Comparison of ENCODE assay signal across 1 cellular context in the genomic region with DNA sequence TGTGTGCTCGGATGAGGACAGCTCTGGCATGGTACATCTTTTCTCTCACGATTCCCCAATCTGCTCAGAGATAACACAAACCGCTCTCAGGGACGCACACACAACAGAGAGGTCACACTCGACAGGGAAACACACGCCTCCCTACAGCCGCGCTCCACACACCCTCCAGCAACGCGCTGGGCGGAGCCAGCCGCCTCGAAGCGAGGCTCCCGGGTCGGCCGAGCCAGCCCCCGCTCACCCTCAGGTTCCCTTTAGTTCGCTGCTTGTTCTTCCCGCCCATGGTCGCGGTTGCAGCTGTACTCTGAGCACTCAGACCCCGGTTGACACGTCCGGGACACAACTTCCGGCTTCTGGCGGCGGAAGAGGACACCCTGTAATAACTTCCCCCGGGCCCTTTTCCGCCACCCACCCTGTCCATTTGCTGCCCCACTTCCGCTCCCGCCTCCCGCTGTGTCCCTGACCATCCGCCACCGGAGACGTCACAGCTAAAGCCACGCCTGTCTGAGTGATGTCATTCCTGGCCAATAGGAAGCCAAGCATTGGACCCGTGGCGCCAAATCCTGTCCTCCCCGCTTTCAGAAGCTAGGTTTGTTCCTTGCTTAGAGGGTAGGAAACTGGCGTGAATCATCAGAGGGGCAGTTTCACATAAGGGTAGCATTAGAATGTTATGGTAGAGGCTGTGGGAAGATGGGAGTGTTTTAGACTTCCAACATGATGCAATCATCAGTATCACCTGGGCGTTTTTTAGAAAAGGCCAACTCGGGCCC.
A peak's percentile ranks its signal among the peaks of the same experiment; 100 is the strongest.
TF ChIP-seq lines count a peak whose summit lies in the region.

A gene with protein sequence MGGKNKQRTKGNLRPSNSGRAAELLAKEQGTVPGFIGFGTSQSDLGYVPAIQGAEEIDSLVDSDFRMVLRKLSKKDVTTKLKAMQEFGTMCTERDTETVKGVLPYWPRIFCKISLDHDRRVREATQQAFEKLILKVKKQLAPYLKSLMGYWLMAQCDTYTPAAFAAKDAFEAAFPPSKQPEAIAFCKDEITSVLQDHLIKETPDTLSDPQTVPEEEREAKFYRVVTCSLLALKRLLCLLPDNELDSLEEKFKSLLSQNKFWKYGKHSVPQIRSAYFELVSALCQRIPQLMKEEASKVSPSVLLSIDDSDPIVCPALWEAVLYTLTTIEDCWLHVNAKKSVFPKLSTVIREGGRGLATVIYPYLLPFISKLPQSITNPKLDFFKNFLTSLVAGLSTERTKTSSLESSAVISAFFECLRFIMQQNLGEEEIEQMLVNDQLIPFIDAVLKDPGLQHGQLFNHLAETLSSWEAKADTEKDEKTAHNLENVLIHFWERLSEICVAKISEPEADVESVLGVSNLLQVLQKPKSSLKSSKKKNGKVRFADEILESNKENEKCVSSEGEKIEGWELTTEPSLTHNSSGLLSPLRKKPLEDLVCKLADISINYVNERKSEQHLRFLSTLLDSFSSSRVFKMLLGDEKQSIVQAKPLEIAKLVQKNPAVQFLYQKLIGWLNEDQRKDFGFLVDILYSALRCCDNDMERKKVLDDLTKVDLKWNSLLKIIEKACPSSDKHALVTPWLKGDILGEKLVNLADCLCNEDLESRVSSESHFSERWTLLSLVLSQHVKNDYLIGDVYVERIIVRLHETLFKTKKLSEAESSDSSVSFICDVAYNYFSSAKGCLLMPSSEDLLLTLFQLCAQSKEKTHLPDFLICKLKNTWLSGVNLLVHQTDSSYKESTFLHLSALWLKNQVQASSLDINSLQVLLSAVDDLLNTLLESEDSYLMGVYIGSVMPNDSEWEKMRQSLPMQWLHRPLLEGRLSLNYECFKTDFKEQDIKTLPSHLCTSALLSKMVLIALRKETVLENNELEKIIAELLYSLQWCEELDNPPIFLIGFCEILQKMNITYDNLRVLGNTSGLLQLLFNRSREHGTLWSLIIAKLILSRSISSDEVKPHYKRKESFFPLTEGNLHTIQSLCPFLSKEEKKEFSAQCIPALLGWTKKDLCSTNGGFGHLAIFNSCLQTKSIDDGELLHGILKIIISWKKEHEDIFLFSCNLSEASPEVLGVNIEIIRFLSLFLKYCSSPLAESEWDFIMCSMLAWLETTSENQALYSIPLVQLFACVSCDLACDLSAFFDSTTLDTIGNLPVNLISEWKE (N-terminal part only) (minus strand): TSS at position 352 of the 767 bp plus-strand sequence. CDS start 72 bp downstream, at position 280.

TF ChIP-seq in HepG2, 621 proteins besides CTCF, POLR2A, EP300 and RAD21 (continued from another document and continues in another):
- TF ChIP-seq, protein P1, sequence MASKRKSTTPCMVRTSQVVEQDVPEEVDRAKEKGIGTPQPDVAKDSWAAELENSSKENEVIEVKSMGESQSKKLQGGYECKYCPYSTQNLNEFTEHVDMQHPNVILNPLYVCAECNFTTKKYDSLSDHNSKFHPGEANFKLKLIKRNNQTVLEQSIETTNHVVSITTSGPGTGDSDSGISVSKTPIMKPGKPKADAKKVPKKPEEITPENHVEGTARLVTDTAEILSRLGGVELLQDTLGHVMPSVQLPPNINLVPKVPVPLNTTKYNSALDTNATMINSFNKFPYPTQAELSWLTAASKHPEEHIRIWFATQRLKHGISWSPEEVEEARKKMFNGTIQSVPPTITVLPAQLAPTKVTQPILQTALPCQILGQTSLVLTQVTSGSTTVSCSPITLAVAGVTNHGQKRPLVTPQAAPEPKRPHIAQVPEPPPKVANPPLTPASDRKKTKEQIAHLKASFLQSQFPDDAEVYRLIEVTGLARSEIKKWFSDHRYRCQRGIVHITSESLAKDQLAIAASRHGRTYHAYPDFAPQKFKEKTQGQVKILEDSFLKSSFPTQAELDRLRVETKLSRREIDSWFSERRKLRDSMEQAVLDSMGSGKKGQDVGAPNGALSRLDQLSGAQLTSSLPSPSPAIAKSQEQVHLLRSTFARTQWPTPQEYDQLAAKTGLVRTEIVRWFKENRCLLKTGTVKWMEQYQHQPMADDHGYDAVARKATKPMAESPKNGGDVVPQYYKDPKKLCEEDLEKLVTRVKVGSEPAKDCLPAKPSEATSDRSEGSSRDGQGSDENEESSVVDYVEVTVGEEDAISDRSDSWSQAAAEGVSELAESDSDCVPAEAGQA (IDR thresholded peaks at IDR 0.05; ENCODE audit: low read depth), result peak; percentile 75
- TF ChIP-seq, protein P1 (CRISPR knock-in tag; IDR thresholded peaks at IDR 0.05; ENCODE audit: borderline replicate concordance), result no peak
- TF ChIP-seq ZNF253 (CRISPR knock-in tag; IDR thresholded peaks at IDR 0.05; ENCODE audit: borderline replicate concordance), result no peak
- no peak for TF ChIP-seq NONO (IDR thresholded peaks at IDR 0.05)
- peak; percentile 80; the same call in 1 of the 2 replicates for TF ChIP-seq NONO (CRISPR knock-in tag; conservative IDR thresholded peaks at IDR 0.05)
- TF ChIP-seq ZNF510 (CRISPR knock-in tag; IDR thresholded peaks at IDR 0.05; ENCODE audit: low read depth), result no peak
- TF ChIP-seq GPN1 (CRISPR knock-in tag; IDR thresholded peaks at IDR 0.05; ENCODE audit: borderline replicate concordance), result no peak
- TF ChIP-seq RNF2 (conservative IDR thresholded peaks at IDR 0.05; ENCODE audit: low read depth), result 0 out of 2 replicates have a peak, but pooled peaks have one; percentile 16
- TF ChIP-seq ZNF629 (CRISPR knock-in tag; conservative IDR thresholded peaks at IDR 0.05), result no peak
- peak; percentile 42; the same call in 1 of the 2 replicates for TF ChIP-seq ZIK1 (CRISPR knock-in tag; IDR thresholded peaks at IDR 0.05; ENCODE audit: borderline replicate concordance, low read depth)
- TF ChIP-seq KDM5A (IDR thresholded peaks at IDR 0.05; ENCODE audit: borderline replicate concordance, low read length), result peak; percentile 95
- no peak for TF ChIP-seq PCBP2 (optimal IDR thresholded peaks at IDR 0.05; ENCODE audit: low read depth, low read length, poor library complexity, severe bottlenecking)
- no peak for TF ChIP-seq PPARG (CRISPR knock-in tag; conservative IDR thresholded peaks at IDR 0.05)
- no peak for TF ChIP-seq SRSF9 (IDR thresholded peaks at IDR 0.05; ENCODE audit: borderline replicate concordance, insufficient read depth, low read depth, low read length, poor library complexity, severe bottlenecking)
- no peak for TF ChIP-seq U2AF1 (optimal IDR thresholded peaks at IDR 0.05; ENCODE audit: low read depth, low read length)
- no peak for TF ChIP-seq SAFB2 (CRISPR knock-in tag; IDR thresholded peaks at IDR 0.05; ENCODE audit: borderline replicate concordance, low read depth)
- TF ChIP-seq, protein P2, sequence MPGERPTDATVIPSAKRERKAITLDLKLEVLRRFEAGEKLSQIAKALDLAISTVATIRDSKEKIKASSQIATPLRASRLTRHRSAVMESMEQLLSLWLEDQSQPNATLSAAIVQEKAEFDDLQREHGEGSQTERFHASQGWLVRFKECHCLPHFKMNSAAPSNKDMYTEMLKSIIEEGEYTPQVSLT (CRISPR knock-in tag; IDR thresholded peaks at IDR 0.05; ENCODE audit: borderline replicate concordance, low read depth), result no peak
- peak; percentile 68; the same call in 1 of the 2 replicates for TF ChIP-seq ZNF263 (CRISPR knock-in tag; IDR thresholded peaks at IDR 0.05)
- 0 out of 2 replicates have a peak, but pooled peaks have one; percentile 32 for TF ChIP-seq RFX5 (IDR thresholded peaks at IDR 0.05; ENCODE audit: low read depth, low read length)
- TF ChIP-seq FOXC1 (CRISPR knock-in tag; IDR thresholded peaks at IDR 0.05; ENCODE audit: borderline replicate concordance), result 0 out of 2 replicates have a peak, but pooled peaks have one; percentile 41
- TF ChIP-seq NR2C2 (CRISPR knock-in tag; IDR thresholded peaks at IDR 0.05; ENCODE audit: borderline replicate concordance), result peak; percentile 96
- peak; percentile 80; the same call in 1 of the 2 replicates for TF ChIP-seq MEIS1 (CRISPR knock-in tag; IDR thresholded peaks at IDR 0.05; ENCODE audit: borderline replicate concordance)
- TF ChIP-seq, protein P3, sequence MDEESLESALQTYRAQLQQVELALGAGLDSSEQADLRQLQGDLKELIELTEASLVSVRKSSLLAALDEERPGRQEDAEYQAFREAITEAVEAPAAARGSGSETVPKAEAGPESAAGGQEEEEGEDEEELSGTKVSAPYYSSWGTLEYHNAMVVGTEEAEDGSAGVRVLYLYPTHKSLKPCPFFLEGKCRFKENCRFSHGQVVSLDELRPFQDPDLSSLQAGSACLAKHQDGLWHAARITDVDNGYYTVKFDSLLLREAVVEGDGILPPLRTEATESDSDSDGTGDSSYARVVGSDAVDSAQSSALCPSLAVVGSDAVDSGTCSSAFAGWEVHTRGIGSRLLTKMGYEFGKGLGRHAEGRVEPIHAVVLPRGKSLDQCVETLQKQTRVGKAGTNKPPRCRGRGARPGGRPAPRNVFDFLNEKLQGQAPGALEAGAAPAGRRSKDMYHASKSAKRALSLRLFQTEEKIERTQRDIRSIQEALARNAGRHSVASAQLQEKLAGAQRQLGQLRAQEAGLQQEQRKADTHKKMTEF (CRISPR knock-in tag; IDR thresholded peaks at IDR 0.05), result no peak; the same call in none of the 2 replicates
- no peak for TF ChIP-seq JDP2 (CRISPR knock-in tag; IDR thresholded peaks at IDR 0.05; ENCODE audit: borderline replicate concordance)
- peak; percentile 77 for TF ChIP-seq HCFC1 (IDR thresholded peaks at IDR 0.05; ENCODE audit: low read depth, low read length)
- no peak for TF ChIP-seq TOPORS (CRISPR knock-in tag; IDR thresholded peaks at IDR 0.05)
- TF ChIP-seq ZMYM2 (CRISPR knock-in tag; IDR thresholded peaks at IDR 0.05), result no peak
- TF ChIP-seq RFXAP (CRISPR knock-in tag; IDR thresholded peaks at IDR 0.05; ENCODE audit: borderline replicate concordance), result peak; percentile 78; the same call in 1 of the 2 replicates
- TF ChIP-seq NCOR1 (IDR thresholded peaks at IDR 0.05; ENCODE audit: borderline replicate concordance, low read length), result peak; percentile 47; the same call in 1 of the 2 replicates
- TF ChIP-seq NFATC3 (CRISPR knock-in tag; IDR thresholded peaks at IDR 0.05), result no peak
- peak; percentile 72 for TF ChIP-seq MED1 (CRISPR knock-in tag; IDR thresholded peaks at IDR 0.05)
- TF ChIP-seq ZNF552 (CRISPR knock-in tag; IDR thresholded peaks at IDR 0.05; ENCODE audit: borderline replicate concordance), result no peak
- TF ChIP-seq SYNCRIP (IDR thresholded peaks at IDR 0.05; ENCODE audit: insufficient read depth, low read depth, low read length), result no peak
- TF ChIP-seq TARDBP (CRISPR knock-in tag; IDR thresholded peaks at IDR 0.05), result peak; percentile 65; the same call in 1 of the 2 replicates
- TF ChIP-seq ZNF615 (CRISPR knock-in tag; IDR thresholded peaks at IDR 0.05; ENCODE audit: borderline replicate concordance), result no peak
- peak; percentile 77; the same call in 1 of the 2 replicates for TF ChIP-seq MYC (CRISPR knock-in tag; IDR thresholded peaks at IDR 0.05; ENCODE audit: borderline replicate concordance)
- TF ChIP-seq ZNF7 (CRISPR knock-in tag; IDR thresholded peaks at IDR 0.05), result no peak
- peak; percentile 69; the same call in 1 of the 2 replicates for TF ChIP-seq REPIN1 (CRISPR knock-in tag; IDR thresholded peaks at IDR 0.05; ENCODE audit: borderline replicate concordance, low read depth)
- no peak for TF ChIP-seq ZNF549 (CRISPR knock-in tag; IDR thresholded peaks at IDR 0.05)
- TF ChIP-seq, protein P4, sequence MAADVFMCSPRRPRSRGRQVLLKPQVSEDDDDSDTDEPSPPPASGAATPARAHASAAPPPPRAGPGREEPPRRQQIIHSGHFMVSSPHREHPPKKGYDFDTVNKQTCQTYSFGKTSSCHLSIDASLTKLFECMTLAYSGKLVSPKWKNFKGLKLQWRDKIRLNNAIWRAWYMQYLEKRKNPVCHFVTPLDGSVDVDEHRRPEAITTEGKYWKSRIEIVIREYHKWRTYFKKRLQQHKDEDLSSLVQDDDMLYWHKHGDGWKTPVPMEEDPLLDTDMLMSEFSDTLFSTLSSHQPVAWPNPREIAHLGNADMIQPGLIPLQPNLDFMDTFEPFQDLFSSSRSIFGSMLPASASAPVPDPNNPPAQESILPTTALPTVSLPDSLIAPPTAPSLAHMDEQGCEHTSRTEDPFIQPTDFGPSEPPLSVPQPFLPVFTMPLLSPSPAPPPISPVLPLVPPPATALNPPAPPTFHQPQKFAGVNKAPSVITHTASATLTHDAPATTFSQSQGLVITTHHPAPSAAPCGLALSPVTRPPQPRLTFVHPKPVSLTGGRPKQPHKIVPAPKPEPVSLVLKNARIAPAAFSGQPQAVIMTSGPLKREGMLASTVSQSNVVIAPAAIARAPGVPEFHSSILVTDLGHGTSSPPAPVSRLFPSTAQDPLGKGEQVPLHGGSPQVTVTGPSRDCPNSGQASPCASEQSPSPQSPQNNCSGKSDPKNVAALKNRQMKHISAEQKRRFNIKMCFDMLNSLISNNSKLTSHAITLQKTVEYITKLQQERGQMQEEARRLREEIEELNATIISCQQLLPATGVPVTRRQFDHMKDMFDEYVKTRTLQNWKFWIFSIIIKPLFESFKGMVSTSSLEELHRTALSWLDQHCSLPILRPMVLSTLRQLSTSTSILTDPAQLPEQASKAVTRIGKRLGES (CRISPR knock-in tag; IDR thresholded peaks at IDR 0.05; ENCODE audit: borderline replicate concordance), result no peak
- no peak for TF ChIP-seq NPAS2 (CRISPR knock-in tag; IDR thresholded peaks at IDR 0.05; ENCODE audit: borderline replicate concordance)
- TF ChIP-seq ZC3H13 (CRISPR knock-in tag; IDR thresholded peaks at IDR 0.05), result no peak
